ENCODE assay signal across 1 cellular context in the genomic region with DNA sequence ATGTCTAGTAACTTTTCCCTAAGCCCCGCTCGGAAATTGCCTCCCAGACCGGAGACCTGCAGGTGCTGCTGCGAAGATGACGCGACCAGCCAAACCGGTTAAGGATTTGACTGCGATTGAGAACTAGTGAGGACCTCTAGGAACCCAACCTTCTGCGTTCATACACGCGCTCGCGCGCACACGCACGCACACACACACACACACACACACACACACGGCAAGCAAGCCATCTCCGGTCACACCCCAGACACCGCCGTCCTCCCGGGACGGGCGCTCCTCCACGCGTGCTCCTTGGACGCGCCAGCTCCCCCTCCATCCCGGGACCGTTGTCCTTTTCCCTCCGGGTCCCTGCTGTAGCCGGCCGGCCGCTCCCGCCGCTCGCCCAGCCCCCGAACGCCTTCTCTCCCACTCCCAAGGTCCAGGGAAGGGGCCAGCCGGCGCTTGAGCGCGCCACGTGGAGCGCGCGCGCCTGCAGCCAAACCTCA.
TF ChIP-seq lines count a peak whose summit lies in the region.

No MANE protein-coding gene starts in this region.

TF ChIP-seq in K562, 482 proteins besides CTCF, POLR2A, EP300 and RAD21 (continues in another document):
- TF ChIP-seq ARHGAP35 (IDR thresholded peaks at IDR 0.05; ENCODE audit: partially characterized antibody) = no peak
- TF ChIP-seq PTTG1 (tag; IDR thresholded peaks at IDR 0.05; ENCODE audit: low read depth) = no peak
- TF ChIP-seq, protein P1, sequence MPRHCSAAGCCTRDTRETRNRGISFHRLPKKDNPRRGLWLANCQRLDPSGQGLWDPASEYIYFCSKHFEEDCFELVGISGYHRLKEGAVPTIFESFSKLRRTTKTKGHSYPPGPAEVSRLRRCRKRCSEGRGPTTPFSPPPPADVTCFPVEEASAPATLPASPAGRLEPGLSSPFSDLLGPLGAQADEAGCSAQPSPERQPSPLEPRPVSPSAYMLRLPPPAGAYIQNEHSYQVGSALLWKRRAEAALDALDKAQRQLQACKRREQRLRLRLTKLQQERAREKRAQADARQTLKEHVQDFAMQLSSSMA (CRISPR knock-in tag; IDR thresholded peaks at IDR 0.05) = no peak
- no peak for TF ChIP-seq PCBP2 (IDR thresholded peaks at IDR 0.05; ENCODE audit: low read depth, low read length, poor library complexity, severe bottlenecking)
- no peak for TF ChIP-seq HOXB6 (CRISPR knock-in tag; IDR thresholded peaks at IDR 0.05; ENCODE audit: borderline replicate concordance)
- no peak for TF ChIP-seq NFXL1 (CRISPR knock-in tag; IDR thresholded peaks at IDR 0.05)
- no peak for TF ChIP-seq PHTF2 (CRISPR knock-in tag; IDR thresholded peaks at IDR 0.05)
- TF ChIP-seq RBM25 (IDR thresholded peaks at IDR 0.05; ENCODE audit: low read depth, low read length, severe bottlenecking) = no peak
- no peak for TF ChIP-seq MTA2 (IDR thresholded peaks at IDR 0.05; ENCODE audit: low read depth)
- no peak for TF ChIP-seq FOS (IDR thresholded peaks at IDR 0.05; ENCODE audit: extremely low read depth, insufficient read length)
- TF ChIP-seq, protein P2, sequence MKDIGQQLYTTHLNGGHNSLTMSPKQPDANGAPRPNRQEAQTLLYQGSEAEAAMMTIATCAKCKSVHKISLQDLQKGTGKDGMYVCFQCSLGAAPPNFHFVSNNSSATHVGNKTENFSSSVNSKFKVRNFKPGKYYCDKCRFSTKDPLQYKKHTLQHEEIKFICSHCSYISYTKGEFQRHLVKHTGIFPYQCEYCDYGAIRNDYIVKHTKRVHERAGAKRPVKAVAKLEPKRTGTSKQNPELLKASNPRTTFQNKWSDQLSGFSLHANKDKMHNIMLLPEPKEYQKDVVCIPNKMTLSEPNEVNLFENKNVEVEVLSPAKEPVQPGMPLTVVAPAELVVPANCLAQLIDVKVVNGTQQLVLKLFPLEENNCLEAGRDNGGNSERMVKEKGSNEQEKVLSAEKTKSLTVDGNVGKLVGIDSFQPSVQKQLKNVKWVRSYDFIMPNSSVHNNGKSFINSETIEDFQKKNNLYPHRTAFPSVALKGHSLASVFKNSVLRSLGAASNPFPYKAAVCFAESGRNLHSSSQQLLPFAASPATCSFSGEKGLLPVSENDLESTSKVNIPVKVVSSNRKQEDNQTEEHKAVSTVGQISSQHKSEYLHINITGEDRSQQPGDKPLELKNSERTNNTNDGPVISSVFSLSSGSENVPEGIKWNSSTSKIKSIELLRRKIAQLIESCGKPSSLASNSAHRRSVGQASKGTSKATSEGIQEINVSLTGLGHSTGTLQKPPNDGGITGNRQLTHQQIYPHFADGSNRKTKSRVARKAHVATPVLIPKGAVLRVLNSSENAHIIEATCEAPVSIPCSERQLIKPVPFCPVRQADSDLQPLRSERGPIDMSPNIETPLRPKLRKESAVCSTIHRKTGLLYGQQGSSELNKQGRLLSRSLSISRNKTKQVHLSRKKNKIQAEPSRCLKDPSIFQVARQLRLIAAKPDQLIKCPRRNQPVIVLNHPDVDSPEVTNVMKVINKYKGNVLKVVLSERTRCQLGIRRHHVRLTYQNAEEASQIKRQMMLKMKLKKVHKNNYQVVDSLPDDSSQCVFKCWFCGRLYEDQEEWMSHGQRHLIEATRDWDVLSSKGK (CRISPR knock-in tag; IDR thresholded peaks at IDR 0.05) = no peak
- TF ChIP-seq, protein P3, sequence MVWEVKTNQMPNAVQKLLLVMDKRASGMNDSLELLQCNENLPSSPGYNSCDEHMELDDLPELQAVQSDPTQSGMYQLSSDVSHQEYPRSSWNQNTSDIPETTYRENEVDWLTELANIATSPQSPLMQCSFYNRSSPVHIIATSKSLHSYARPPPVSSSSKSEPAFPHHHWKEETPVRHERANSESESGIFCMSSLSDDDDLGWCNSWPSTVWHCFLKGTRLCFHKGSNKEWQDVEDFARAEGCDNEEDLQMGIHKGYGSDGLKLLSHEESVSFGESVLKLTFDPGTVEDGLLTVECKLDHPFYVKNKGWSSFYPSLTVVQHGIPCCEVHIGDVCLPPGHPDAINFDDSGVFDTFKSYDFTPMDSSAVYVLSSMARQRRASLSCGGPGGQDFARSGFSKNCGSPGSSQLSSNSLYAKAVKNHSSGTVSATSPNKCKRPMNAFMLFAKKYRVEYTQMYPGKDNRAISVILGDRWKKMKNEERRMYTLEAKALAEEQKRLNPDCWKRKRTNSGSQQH (CRISPR knock-in tag; IDR thresholded peaks at IDR 0.05) = no peak
- no peak for TF ChIP-seq CBFA2T3 (IDR thresholded peaks at IDR 0.05)
- TF ChIP-seq MYC (IDR thresholded peaks at IDR 0.05; ENCODE audit: low read depth, low read length) = peak; percentile 60
- TF ChIP-seq MYC (CRISPR knock-in tag; IDR thresholded peaks at IDR 0.05; ENCODE audit: borderline replicate concordance, low read depth) = no peak
- TF ChIP-seq ZEB2 (IDR thresholded peaks at IDR 0.05) = no peak
- TF ChIP-seq ZNF175 (CRISPR knock-in tag; IDR thresholded peaks at IDR 0.05; ENCODE audit: low read depth) = no peak
- TF ChIP-seq, protein P4, sequence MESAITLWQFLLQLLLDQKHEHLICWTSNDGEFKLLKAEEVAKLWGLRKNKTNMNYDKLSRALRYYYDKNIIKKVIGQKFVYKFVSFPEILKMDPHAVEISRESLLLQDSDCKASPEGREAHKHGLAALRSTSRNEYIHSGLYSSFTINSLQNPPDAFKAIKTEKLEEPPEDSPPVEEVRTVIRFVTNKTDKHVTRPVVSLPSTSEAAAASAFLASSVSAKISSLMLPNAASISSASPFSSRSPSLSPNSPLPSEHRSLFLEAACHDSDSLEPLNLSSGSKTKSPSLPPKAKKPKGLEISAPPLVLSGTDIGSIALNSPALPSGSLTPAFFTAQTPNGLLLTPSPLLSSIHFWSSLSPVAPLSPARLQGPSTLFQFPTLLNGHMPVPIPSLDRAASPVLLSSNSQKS (CRISPR knock-in tag; IDR thresholded peaks at IDR 0.05) = no peak
- TF ChIP-seq SPI1 (IDR thresholded peaks at IDR 0.05; ENCODE audit: borderline replicate concordance, low read depth, low read length) = no peak
- TF ChIP-seq MIER1 (IDR thresholded peaks at IDR 0.05; ENCODE audit: low read depth) = no peak
- TF ChIP-seq POLR2G (IDR thresholded peaks at IDR 0.05; ENCODE audit: low read depth, low read length) = peak; percentile 56
- TF ChIP-seq ZNF184 (CRISPR knock-in tag; IDR thresholded peaks at IDR 0.05) = no peak
- peak; percentile 69 for TF ChIP-seq HNRNPLL (IDR thresholded peaks at IDR 0.05; ENCODE audit: low read depth, low read length, poor library complexity, severe bottlenecking)
- TF ChIP-seq FOXA3 (CRISPR knock-in tag; conservative IDR thresholded peaks at IDR 0.05 in 1 of 2, IDR thresholded peaks at IDR 0.05 in 1 of 2) = no peak
- no peak for TF ChIP-seq MTF1 (CRISPR knock-in tag; IDR thresholded peaks at IDR 0.05; ENCODE audit: borderline replicate concordance)
- TF ChIP-seq, protein P5, sequence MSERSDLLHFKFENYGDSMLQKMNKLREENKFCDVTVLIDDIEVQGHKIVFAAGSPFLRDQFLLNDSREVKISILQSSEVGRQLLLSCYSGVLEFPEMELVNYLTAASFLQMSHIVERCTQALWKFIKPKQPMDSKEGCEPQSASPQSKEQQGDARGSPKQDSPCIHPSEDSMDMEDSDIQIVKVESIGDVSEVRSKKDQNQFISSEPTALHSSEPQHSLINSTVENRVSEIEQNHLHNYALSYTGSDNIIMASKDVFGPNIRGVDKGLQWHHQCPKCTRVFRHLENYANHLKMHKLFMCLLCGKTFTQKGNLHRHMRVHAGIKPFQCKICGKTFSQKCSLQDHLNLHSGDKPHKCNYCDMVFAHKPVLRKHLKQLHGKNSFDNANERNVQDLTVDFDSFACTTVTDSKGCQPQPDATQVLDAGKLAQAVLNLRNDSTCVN (CRISPR knock-in tag; IDR thresholded peaks at IDR 0.05) = no peak
- TF ChIP-seq, protein P6, sequence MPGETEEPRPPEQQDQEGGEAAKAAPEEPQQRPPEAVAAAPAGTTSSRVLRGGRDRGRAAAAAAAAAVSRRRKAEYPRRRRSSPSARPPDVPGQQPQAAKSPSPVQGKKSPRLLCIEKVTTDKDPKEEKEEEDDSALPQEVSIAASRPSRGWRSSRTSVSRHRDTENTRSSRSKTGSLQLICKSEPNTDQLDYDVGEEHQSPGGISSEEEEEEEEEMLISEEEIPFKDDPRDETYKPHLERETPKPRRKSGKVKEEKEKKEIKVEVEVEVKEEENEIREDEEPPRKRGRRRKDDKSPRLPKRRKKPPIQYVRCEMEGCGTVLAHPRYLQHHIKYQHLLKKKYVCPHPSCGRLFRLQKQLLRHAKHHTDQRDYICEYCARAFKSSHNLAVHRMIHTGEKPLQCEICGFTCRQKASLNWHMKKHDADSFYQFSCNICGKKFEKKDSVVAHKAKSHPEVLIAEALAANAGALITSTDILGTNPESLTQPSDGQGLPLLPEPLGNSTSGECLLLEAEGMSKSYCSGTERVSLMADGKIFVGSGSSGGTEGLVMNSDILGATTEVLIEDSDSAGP (CRISPR knock-in tag; IDR thresholded peaks at IDR 0.05) = no peak
- TF ChIP-seq SMAD4 (CRISPR knock-in tag; conservative IDR thresholded peaks at IDR 0.05) = no peak
- TF ChIP-seq HDAC1 (IDR thresholded peaks at IDR 0.05) = 0 out of 4 replicates have a peak, but pooled peaks of 1 of the 2 experiments have one; percentile 33
- no peak for TF ChIP-seq POLR3A (IDR thresholded peaks at IDR 0.05; ENCODE audit: borderline replicate concordance, extremely low read depth, insufficient read depth, insufficient read length)
- no peak for TF ChIP-seq RNF2 (IDR thresholded peaks at IDR 0.05)
- TF ChIP-seq GTF2E2 (tag; IDR thresholded peaks at IDR 0.05) = no peak
- TF ChIP-seq NEUROD1 (IDR thresholded peaks at IDR 0.05; ENCODE audit: borderline replicate concordance, low read depth, low read length, partially characterized antibody) = no peak
- TF ChIP-seq HNRNPUL1 (IDR thresholded peaks at IDR 0.05; ENCODE audit: low read length) = no peak
- no peak for TF ChIP-seq ADNP (tag; IDR thresholded peaks at IDR 0.05)
- no peak for TF ChIP-seq ZBTB1 (CRISPR knock-in tag; IDR thresholded peaks at IDR 0.05; ENCODE audit: borderline replicate concordance, low read depth)
- no peak for TF ChIP-seq TEAD4 (IDR thresholded peaks at IDR 0.05; ENCODE audit: low read length)
- no peak for TF ChIP-seq TEAD4 (CRISPR knock-in tag; IDR thresholded peaks at IDR 0.05; ENCODE audit: borderline replicate concordance)
- no peak for TF ChIP-seq C11orf30 (IDR thresholded peaks at IDR 0.05; ENCODE audit: low read depth)
- TF ChIP-seq, protein P7, sequence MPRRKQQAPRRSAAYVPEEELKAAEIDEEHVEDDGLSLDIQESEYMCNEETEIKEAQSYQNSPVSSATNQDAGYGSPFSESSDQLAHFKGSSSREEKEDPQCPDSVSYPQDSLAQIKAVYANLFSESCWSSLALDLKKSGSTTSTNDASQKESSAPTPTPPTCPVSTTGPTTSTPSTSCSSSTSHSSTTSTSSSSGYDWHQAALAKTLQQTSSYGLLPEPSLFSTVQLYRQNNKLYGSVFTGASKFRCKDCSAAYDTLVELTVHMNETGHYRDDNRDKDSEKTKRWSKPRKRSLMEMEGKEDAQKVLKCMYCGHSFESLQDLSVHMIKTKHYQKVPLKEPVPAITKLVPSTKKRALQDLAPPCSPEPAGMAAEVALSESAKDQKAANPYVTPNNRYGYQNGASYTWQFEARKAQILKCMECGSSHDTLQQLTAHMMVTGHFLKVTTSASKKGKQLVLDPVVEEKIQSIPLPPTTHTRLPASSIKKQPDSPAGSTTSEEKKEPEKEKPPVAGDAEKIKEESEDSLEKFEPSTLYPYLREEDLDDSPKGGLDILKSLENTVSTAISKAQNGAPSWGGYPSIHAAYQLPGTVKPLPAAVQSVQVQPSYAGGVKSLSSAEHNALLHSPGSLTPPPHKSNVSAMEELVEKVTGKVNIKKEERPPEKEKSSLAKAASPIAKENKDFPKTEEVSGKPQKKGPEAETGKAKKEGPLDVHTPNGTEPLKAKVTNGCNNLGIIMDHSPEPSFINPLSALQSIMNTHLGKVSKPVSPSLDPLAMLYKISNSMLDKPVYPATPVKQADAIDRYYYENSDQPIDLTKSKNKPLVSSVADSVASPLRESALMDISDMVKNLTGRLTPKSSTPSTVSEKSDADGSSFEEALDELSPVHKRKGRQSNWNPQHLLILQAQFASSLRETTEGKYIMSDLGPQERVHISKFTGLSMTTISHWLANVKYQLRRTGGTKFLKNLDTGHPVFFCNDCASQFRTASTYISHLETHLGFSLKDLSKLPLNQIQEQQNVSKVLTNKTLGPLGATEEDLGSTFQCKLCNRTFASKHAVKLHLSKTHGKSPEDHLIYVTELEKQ (CRISPR knock-in tag; IDR thresholded peaks at IDR 0.05) = no peak
- no peak for TF ChIP-seq ETS2 (tag; IDR thresholded peaks at IDR 0.05; ENCODE audit: borderline replicate concordance, poor library complexity, severe bottlenecking)
- TF ChIP-seq ZNF197 (CRISPR knock-in tag; IDR thresholded peaks at IDR 0.05; ENCODE audit: low read depth) = no peak
- no peak for TF ChIP-seq ZKSCAN1 (IDR thresholded peaks at IDR 0.05; ENCODE audit: low read depth, low read length)
- TF ChIP-seq, protein P8, sequence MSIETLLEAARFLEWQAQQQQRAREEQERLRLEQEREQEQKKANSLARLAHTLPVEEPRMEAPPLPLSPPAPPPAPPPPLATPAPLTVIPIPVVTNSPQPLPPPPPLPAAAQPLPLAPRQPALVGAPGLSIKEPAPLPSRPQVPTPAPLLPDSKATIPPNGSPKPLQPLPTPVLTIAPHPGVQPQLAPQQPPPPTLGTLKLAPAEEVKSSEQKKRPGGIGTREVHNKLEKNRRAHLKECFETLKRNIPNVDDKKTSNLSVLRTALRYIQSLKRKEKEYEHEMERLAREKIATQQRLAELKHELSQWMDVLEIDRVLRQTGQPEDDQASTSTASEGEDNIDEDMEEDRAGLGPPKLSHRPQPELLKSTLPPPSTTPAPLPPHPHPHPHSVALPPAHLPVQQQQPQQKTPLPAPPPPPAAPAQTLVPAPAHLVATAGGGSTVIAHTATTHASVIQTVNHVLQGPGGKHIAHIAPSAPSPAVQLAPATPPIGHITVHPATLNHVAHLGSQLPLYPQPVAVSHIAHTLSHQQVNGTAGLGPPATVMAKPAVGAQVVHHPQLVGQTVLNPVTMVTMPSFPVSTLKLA (conservative IDR thresholded peaks at IDR 0.05) = peak; percentile 50 to 55; a peak in 2 of 4 replicates
- no peak for TF ChIP-seq POLR2AphosphoS5 (IDR thresholded peaks at IDR 0.05; ENCODE audit: control insufficient read depth, insufficient read depth, low read depth, low read length)
- peak; percentile 11; the same call in 1 of the 2 replicates for TF ChIP-seq CTBP1 (IDR thresholded peaks at IDR 0.05; ENCODE audit: borderline replicate concordance)
- no peak for TF ChIP-seq MYBL2 (IDR thresholded peaks at IDR 0.05; ENCODE audit: low read depth)
- TF ChIP-seq MYBL2 (CRISPR knock-in tag; IDR thresholded peaks at IDR 0.05; ENCODE audit: borderline replicate concordance) = no peak
- TF ChIP-seq, protein P9, sequence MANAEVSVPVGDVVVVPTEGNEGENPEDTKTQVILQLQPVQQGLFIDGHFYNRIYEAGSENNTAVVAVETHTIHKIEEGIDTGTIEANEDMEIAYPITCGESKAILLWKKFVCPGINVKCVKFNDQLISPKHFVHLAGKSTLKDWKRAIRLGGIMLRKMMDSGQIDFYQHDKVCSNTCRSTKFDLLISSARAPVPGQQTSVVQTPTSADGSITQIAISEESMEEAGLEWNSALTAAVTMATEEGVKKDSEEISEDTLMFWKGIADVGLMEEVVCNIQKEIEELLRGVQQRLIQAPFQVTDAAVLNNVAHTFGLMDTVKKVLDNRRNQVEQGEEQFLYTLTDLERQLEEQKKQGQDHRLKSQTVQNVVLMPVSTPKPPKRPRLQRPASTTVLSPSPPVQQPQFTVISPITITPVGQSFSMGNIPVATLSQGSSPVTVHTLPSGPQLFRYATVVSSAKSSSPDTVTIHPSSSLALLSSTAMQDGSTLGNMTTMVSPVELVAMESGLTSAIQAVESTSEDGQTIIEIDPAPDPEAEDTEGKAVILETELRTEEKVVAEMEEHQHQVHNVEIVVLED (CRISPR knock-in tag; IDR thresholded peaks at IDR 0.05) = no peak
- TF ChIP-seq JUNB (CRISPR knock-in tag; conservative IDR thresholded peaks at IDR 0.05) = no peak
